In the genomic region with DNA sequence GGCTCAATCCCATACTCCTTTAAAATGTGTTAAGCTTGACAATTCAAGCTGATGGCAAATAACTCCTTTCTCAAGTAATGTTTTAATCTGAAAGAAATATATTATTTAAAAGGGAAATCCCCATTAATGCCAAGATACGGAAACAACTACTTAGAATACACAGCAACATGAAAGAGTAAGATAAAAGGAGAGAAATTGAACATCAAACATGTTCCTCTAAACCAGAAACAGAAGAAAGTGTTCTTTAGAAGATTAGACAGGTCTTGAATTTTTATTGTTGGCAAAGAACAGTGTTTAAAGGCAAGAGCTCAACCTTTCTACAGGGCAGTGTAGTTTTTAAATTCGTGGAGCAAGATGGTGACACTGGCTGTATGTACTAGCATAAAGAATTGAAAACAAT, we compare ENCODE assay signal across 27 cellular contexts.
"Had no signal": no experiment of that assay in that cellular context is flagged by ENCODE, and none has a peak within 500 bp of the region (broad histone marks: within the 10 kb centered on the region; RNA-seq: fewer than 3 reads in every experiment).

No MANE protein-coding gene starts in this region.

- H3K4me3 Mint-ChIP-seq: natural killer cell; nephron; neural progenitor cell; stimulated activated effector memory CD8-positive, alpha-beta T cell treated with anti-CD3 and anti-CD28 coated beads, Interleukin-12 subunit alpha, Interleukin-12 subunit beta, amount 100 ng/mL, for 72 hours; stimulated activated naive B cell treated with anti-CD40 and anti-IgM and Interleukin-4, amounts not matched to agents 10 μg/mL and 1 μg/mL and 100 μg/mL, for 72 hours; stimulated activated naive CD8-positive, alpha-beta T cell treated with anti-CD3 and anti-CD28 coated beads, Interleukin-15, Interleukin-2, amounts not matched to agents 100 ng/mL and 50 ng/mL, for 24 hours had no signal

- H3K4me1 ChIP-seq: neural progenitor cell, parathyroid adenoma, psoas muscle, sigmoid colon, stomach, thyroid gland, tibial nerve, upper lobe of left lung had no signal

- H3K27ac ChIP-seq: neural progenitor cell, ovary, parathyroid adenoma, psoas muscle, right lobe of liver, sigmoid colon, stomach, thoracic aorta, thyroid gland, tibial nerve, upper lobe of left lung had no signal

- H3K27me3 Mint-ChIP-seq: stimulated activated naive CD8-positive, alpha-beta T cell treated with anti-CD3 and anti-CD28 coated beads, Interleukin-15, Interleukin-2, amounts not matched to agents 100 ng/mL and 50 ng/mL, for 24 hours had no signal

- H3K9me3 ChIP-seq: ovary, psoas muscle, right lobe of liver, sigmoid colon, stomach, thoracic aorta, thyroid gland, tibial nerve, upper lobe of left lung had no signal

- H3K4me1 Mint-ChIP-seq: natural killer cell; nephron; neural progenitor cell; stimulated activated effector memory CD8-positive, alpha-beta T cell treated with anti-CD3 and anti-CD28 coated beads, Interleukin-12 subunit alpha, Interleukin-12 subunit beta, amount 100 ng/mL, for 72 hours had no signal

- H3K27me3 ChIP-seq: neural progenitor cell, ovary, right lobe of liver, sigmoid colon, stomach, thyroid gland, tibial nerve, upper lobe of left lung had no signal

- H3K4me3 ChIP-seq: neural progenitor cell, ovary, psoas muscle, right lobe of liver, sigmoid colon, stomach, thoracic aorta, thyroid gland, tibial nerve, upper lobe of left lung had no signal

- DNase-seq: natural killer cell; occipital lobe; ovary; posterior cingulate gyrus; psoas muscle; right cardiac atrium; right lobe of liver; sigmoid colon; small intestine; stimulated activated CD4-positive, alpha-beta T cell treated with anti-CD3 and anti-CD28 coated beads, Interleukin-15, amount 100 ng/mL, for 24 hours; stimulated activated CD4-positive, alpha-beta T cell treated with anti-CD3 and anti-CD28 coated beads, Interleukin-2, amount 100 ng/mL, for 24 hours; stimulated activated CD4-positive, alpha-beta T cell treated with anti-CD3 and anti-CD28 coated beads, Interleukin-2, amount 100 ng/mL, for 48 hours; stimulated activated CD4-positive, alpha-beta T cell treated with anti-CD3 and anti-CD28 coated beads, Interleukin-4, amount 100 ng/mL, for 24 hours; stimulated activated naive B cell treated with anti-CD40 and anti-IgM and Interleukin-4, amounts not matched to agents 10 μg/mL and 1 μg/mL and 100 μg/mL, for 72 hours; stimulated activated naive CD4-positive, alpha-beta T cell treated with Interleukin-2 at 50 U/mL for 16 hours; stomach; thyroid gland; trophoblast cell; upper lobe of left lung had no signal

- H3K9me3 Mint-ChIP-seq: natural killer cell; nephron; neural progenitor cell; stimulated activated effector memory CD8-positive, alpha-beta T cell treated with anti-CD3 and anti-CD28 coated beads, Interleukin-12 subunit alpha, Interleukin-12 subunit beta, amount 100 ng/mL, for 72 hours; stimulated activated naive B cell treated with anti-CD40 and anti-IgM and Interleukin-4, amounts not matched to agents 10 μg/mL and 1 μg/mL and 100 μg/mL, for 72 hours; stimulated activated naive CD8-positive, alpha-beta T cell treated with anti-CD3 and anti-CD28 coated beads, Interleukin-15, Interleukin-2, amounts not matched to agents 100 ng/mL and 50 ng/mL, for 24 hours had no signal

- H3K36me3 ChIP-seq: neural progenitor cell, ovary, right lobe of liver, sigmoid colon, stomach, thoracic aorta, thyroid gland, tibial nerve, upper lobe of left lung had no signal

- H3K36me3 Mint-ChIP-seq: natural killer cell; neural progenitor cell; stimulated activated effector memory CD8-positive, alpha-beta T cell treated with anti-CD3 and anti-CD28 coated beads, Interleukin-12 subunit alpha, Interleukin-12 subunit beta, amount 100 ng/mL, for 72 hours; stimulated activated naive B cell treated with anti-CD40 and anti-IgM and Interleukin-4, amounts not matched to agents 10 μg/mL and 1 μg/mL and 100 μg/mL, for 72 hours had no signal

- H3K27ac Mint-ChIP-seq: natural killer cell; nephron; neural progenitor cell; progenitor cell of endocrine pancreas; stimulated activated effector memory CD8-positive, alpha-beta T cell treated with anti-CD3 and anti-CD28 coated beads, Interleukin-12 subunit alpha, Interleukin-12 subunit beta, amount 100 ng/mL, for 72 hours; stimulated activated naive B cell treated with anti-CD40 and anti-IgM and Interleukin-4, amounts not matched to agents 10 μg/mL and 1 μg/mL and 100 μg/mL, for 72 hours; stimulated activated naive CD8-positive, alpha-beta T cell treated with anti-CD3 and anti-CD28 coated beads, Interleukin-15, Interleukin-2, amounts not matched to agents 100 ng/mL and 50 ng/mL, for 24 hours had no signal

- ATAC-seq: natural killer cell; psoas muscle; right cardiac atrium; right lobe of liver; stimulated activated effector memory CD8-positive, alpha-beta T cell treated with anti-CD3 and anti-CD28 coated beads, Interleukin-12 subunit alpha, Interleukin-12 subunit beta, amount 100 ng/mL, for 72 hours; stimulated activated naive B cell treated with anti-CD40 and anti-IgM and Interleukin-4, amounts not matched to agents 10 μg/mL and 1 μg/mL and 100 μg/mL, for 72 hours had no signal
